33 cellular contexts compared by ENCODE assay signal in genomic region chr16:66222756-66223155, GRCh38.
"Had no signal": no experiment of that assay in that cellular context is flagged by ENCODE, and none has a peak within 500 bp of the region (broad histone marks: within the 10 kb centered on the region; RNA-seq: fewer than 3 reads in every experiment).

No MANE protein-coding gene starts in this region.

- H3K27ac ChIP-seq: brain microvascular endothelial cell, epithelial cell of prostate, gastroesophageal sphincter, hepatocyte, neural progenitor cell, ovary, prostate gland, stomach, thyroid gland, upper lobe of left lung, vagina, WERI-Rb-1 had no signal

- DNase-seq: activated CD4-positive, alpha-beta memory T cell treated with anti-CD3 and anti-CD28 coated beads for 36 hours; activated CD4-positive, alpha-beta T cell treated with anti-CD3 and anti-CD28 coated beads, Interleukin-2, amount 10 ng/mL, durations not matched to agents 24 days and 14 days; activated CD4-positive, CD25-positive, alpha-beta regulatory T cell treated with anti-CD3 and anti-CD28 coated beads, Interleukin-2, amount 50 U/mL, for 72 hours; activated CD8-positive, alpha-beta memory T cell treated with anti-CD3 and anti-CD28 coated beads, Interleukin-2, amount 50 U/mL, for 4 hours; activated gamma-delta T cell treated with Interleukin-2 at 50 U/mL for 16 hours; activated naive CD4-positive, alpha-beta T cell treated with anti-CD3 and anti-CD28 coated beads, Interleukin-2, amount 50 U/mL, for 16 hours; activated T-cell treated with anti-CD3 and anti-CD28 coated beads, Interleukin-2, amount 50 U/mL, for 1 hour; amniotic stem cell; central memory CD4-positive, alpha-beta T cell; islet precursor cell; naive thymus-derived CD8-positive, alpha-beta T cell; ovary; retina; stimulated activated CD4-positive, alpha-beta T cell treated with anti-CD3 and anti-CD28 coated beads, Interleukin-1b, Interleukin-23, amount 100 ng/mL, for 48 hours; stimulated activated CD4-positive, alpha-beta T cell treated with anti-CD3 and anti-CD28 coated beads, Interleukin-4, amount 100 ng/mL, for 4 hours; stimulated activated CD8-positive, alpha-beta memory T cell treated with anti-CD3 and anti-CD28 coated beads, Interleukin-4, amount 100 ng/mL, for 48 hours; stomach; T-helper 17 cell; thyroid gland; upper lobe of left lung; WERI-Rb-1 had no signal

- H3K9ac ChIP-seq: neural progenitor cell had no signal

- H2AFZ ChIP-seq: hepatocyte, neural progenitor cell had no signal

- H3K4me3 ChIP-seq: gastroesophageal sphincter, hepatocyte, neural progenitor cell, ovary, prostate gland, smooth muscle cell, stomach, thyroid gland, upper lobe of left lung, vagina had no signal

- H3K9me3 ChIP-seq: gastroesophageal sphincter, ovary, prostate gland, stomach, thyroid gland, upper lobe of left lung, vagina had no signal

- H3K27ac Mint-ChIP-seq: activated CD4-positive, alpha-beta memory T cell treated with anti-CD3 and anti-CD28 coated beads for 36 hours; activated CD4-positive, alpha-beta T cell treated with anti-CD3 and anti-CD28 coated beads, Interleukin-2, amount 10 ng/mL, durations not matched to agents 24 days and 14 days; activated T-helper 1 cell treated with anti-CD3 and anti-CD28 coated beads, Interleukin-12 subunit alpha, Interleukin-12 subunit beta, Interleukin-2, Interleukin-4 antibody, amounts not matched to agents 30 ng/mL and 10 ng/mL and 1 ng/mL, durations not matched to agents 14 hours and 24 hours and 36 hours; memory B cell; neural progenitor cell; stimulated activated memory B cell treated with anti-CD40 and anti-IgM and Interleukin-4, amounts not matched to agents 10 μg/mL and 1 μg/mL and 100 μg/mL, for 72 hours; T-helper 17 cell had no signal

- H3K4me2 ChIP-seq: hepatocyte, neural progenitor cell, smooth muscle cell had no signal

- ATAC-seq: gastroesophageal sphincter; naive thymus-derived CD8-positive, alpha-beta T cell; stimulated activated memory B cell treated with anti-CD40 and anti-IgM and Interleukin-4, amounts not matched to agents 10 μg/mL and 1 μg/mL and 100 μg/mL, for 72 hours; T-helper 17 cell had no signal

- H3K79me2 ChIP-seq: hepatocyte had no signal

- H3K9me3 Mint-ChIP-seq: activated CD4-positive, alpha-beta memory T cell treated with anti-CD3 and anti-CD28 coated beads for 36 hours; activated CD4-positive, alpha-beta T cell treated with anti-CD3 and anti-CD28 coated beads, Interleukin-2, amount 10 ng/mL, durations not matched to agents 24 days and 14 days; activated T-helper 1 cell treated with anti-CD3 and anti-CD28 coated beads, Interleukin-12 subunit alpha, Interleukin-12 subunit beta, Interleukin-2, Interleukin-4 antibody, amounts not matched to agents 30 ng/mL and 10 ng/mL and 1 ng/mL, durations not matched to agents 14 hours and 24 hours and 36 hours; memory B cell; naive thymus-derived CD8-positive, alpha-beta T cell; stimulated activated memory B cell treated with anti-CD40 and anti-IgM and Interleukin-4, amounts not matched to agents 10 μg/mL and 1 μg/mL and 100 μg/mL, for 72 hours had no signal

- H3K4me1 ChIP-seq: gastroesophageal sphincter, prostate gland, stomach, thyroid gland, upper lobe of left lung, vagina had no signal

- H3K36me3 ChIP-seq: brain microvascular endothelial cell, gastroesophageal sphincter, neural progenitor cell, ovary, prostate gland, stomach, thyroid gland, upper lobe of left lung, vagina, WERI-Rb-1 had no signal

- H3K27me3 ChIP-seq: brain microvascular endothelial cell, hepatocyte, neural progenitor cell, ovary, stomach, thyroid gland, upper lobe of left lung, vagina had no signal

- FAIRE-seq: astrocyte had no signal

- H3K4me3 Mint-ChIP-seq: activated CD4-positive, alpha-beta memory T cell treated with anti-CD3 and anti-CD28 coated beads for 36 hours; activated CD4-positive, alpha-beta T cell treated with anti-CD3 and anti-CD28 coated beads, Interleukin-2, amount 10 ng/mL, durations not matched to agents 24 days and 14 days; activated T-helper 1 cell treated with anti-CD3 and anti-CD28 coated beads, Interleukin-12 subunit alpha, Interleukin-12 subunit beta, Interleukin-2, Interleukin-4 antibody, amounts not matched to agents 30 ng/mL and 10 ng/mL and 1 ng/mL, durations not matched to agents 14 hours and 24 hours and 36 hours; memory B cell; naive thymus-derived CD8-positive, alpha-beta T cell; neural progenitor cell; stimulated activated memory B cell treated with anti-CD40 and anti-IgM and Interleukin-4, amounts not matched to agents 10 μg/mL and 1 μg/mL and 100 μg/mL, for 72 hours; T-helper 17 cell had no signal

- H3K4me1 Mint-ChIP-seq: activated CD4-positive, alpha-beta T cell treated with anti-CD3 and anti-CD28 coated beads, Interleukin-2, amount 10 ng/mL, durations not matched to agents 24 days and 14 days; memory B cell; stimulated activated memory B cell treated with anti-CD40 and anti-IgM and Interleukin-4, amounts not matched to agents 10 μg/mL and 1 μg/mL and 100 μg/mL, for 72 hours; T-helper 17 cell had no signal

- H3K36me3 Mint-ChIP-seq: activated CD4-positive, alpha-beta memory T cell treated with anti-CD3 and anti-CD28 coated beads for 36 hours; memory B cell; naive thymus-derived CD8-positive, alpha-beta T cell; neural progenitor cell; stimulated activated memory B cell treated with anti-CD40 and anti-IgM and Interleukin-4, amounts not matched to agents 10 μg/mL and 1 μg/mL and 100 μg/mL, for 72 hours had no signal
